Comparison of ENCODE assay signal across 14 cellular contexts in genomic region chr15:37094542-37095196, GRCh38. TPM values are rescaled to one million over a fixed set of nuclear protein-coding genes. Genes with fewer than 3 reads are reported as not detected.
A peak's percentile ranks its signal among the peaks of the same experiment; 100 is the strongest.
DNase-seq lines count a peak whose midpoint lies in the region; FAIRE-seq and TF ChIP-seq lines count a peak whose summit lies in the region.
"Had no signal": no experiment of that assay in that cellular context is flagged by ENCODE, and none has a peak within 500 bp of the region (broad histone marks: within the 10 kb centered on the region; RNA-seq: fewer than 3 reads in every experiment).

No MANE protein-coding gene starts in this region.

- no peak for TF ChIP-seq EP300 in H1 (IDR thresholded peaks at IDR 0.05; ENCODE audit: borderline replicate concordance in 1 of 2, low read depth in 2 of 2, low read length in 2 of 2)

- H2AFZ ChIP-seq in mammary epithelial cell (ENCODE audit: low read depth, low read length) = no peak overlapping the region
- H2AFZ ChIP-seq in H1 (ENCODE audit: low read length) = no peak overlapping the region

- no peak overlapping the region for H2BK5ac ChIP-seq in H1 (ENCODE audit: low read depth, low read length)

- H2AK5ac ChIP-seq in H1 (ENCODE audit: low read depth, low read length) = no peak overlapping the region

- 100% methylated on average over 6 of the region's 11 CpGs for WGBS in mammary epithelial cell (ENCODE audit: low coverage, missing lambda C conversion rate)
- 2% methylated on average over 10 of the region's 11 CpGs; no CpG with 5 or more reads in 1 of the 2 experiments for WGBS in H1 (ENCODE audit: extremely low coverage in 1 of 2, insufficient coverage in 1 of 2, insufficient read length in 1 of 2, insufficient replicate concordance in 2 of 2, low coverage in 1 of 2, low lambda C conversion rate in 2 of 2, missing lambda C conversion rate in 1 of 2), 2 experiments
- 34% methylated on average over 11 of the region's 11 CpGs for WGBS in urinary bladder

- DNase-seq in breast epithelium (ENCODE audit: low spot score in 2 of 2) (no peak), mammary epithelial cell (no peak), H1 (ENCODE audit: low read depth in 1 of 2, low spot score in 2 of 2) (no peak), mesothelial cell of epicardium (ENCODE audit: low spot score in 2 of 2, unreplicated experiment in 2 of 2) (no peak), DMS53 treated with DMSO at 0.1 percent for 48 hours (lab: John Stamatoyannopoulos, UW; ENCODE audit: unreplicated experiment) (no peak), A673 (ENCODE audit: low spot score) (no peak), HEK293T (ENCODE audit: extremely low spot score) (no peak)
- DNase-seq: cerebellar nuclear complex; GDM1; immature natural killer cell; NCI-H446; stimulated activated naive CD8-positive, alpha-beta T cell treated with anti-CD3 and anti-CD28 coated beads, Interleukin-15, amount 100 ng/mL, for 72 hours had no signal

- 0 out of 2 replicates have a peak overlapping the region, but pooled peaks have one; percentile 28 for H2BK20ac ChIP-seq in H1 (ENCODE audit: low read length)

- H4K20me1 ChIP-seq in mammary epithelial cell (ENCODE audit: insufficient read depth, low read length) = no peaks in the 10 kb centered on the region
- H4K20me1 ChIP-seq in H1 (replicated peaks in 1 of 2; ENCODE audit: control insufficient read depth in 1 of 2, insufficient read depth in 2 of 2, low read length in 2 of 2) = peaks cover 0 to 2% of the 10 kb centered on the region in 2 experiments

- no peak overlapping the region for H2BK120ac ChIP-seq in H1 (replicated peaks; ENCODE audit: low read depth, low read length)

- H3K18ac ChIP-seq in H1 (ENCODE audit: extremely low read depth, low read length) = peak overlapping the region; percentile 19; the same call in 1 of the 2 replicates

- H3K23ac ChIP-seq in H1 (ENCODE audit: insufficient read length) = no peak overlapping the region

- no peak overlapping the region for H3K56ac ChIP-seq in H1 (replicated peaks; ENCODE audit: insufficient read length, low read depth, low read length)

- H4K91ac ChIP-seq in H1 (replicated peaks; ENCODE audit: insufficient read length, low read length) = no peak overlapping the region

- no peaks in the 10 kb centered on the region for H3K9me3 ChIP-seq in breast epithelium
- no peaks in the 10 kb centered on the region for H3K9me3 ChIP-seq in mammary epithelial cell (replicated peaks; ENCODE audit: insufficient read depth, low read length)
- H3K9me3 ChIP-seq in H1 (ENCODE audit: insufficient read depth in 2 of 2, low read depth in 1 of 2, low read length in 1 of 2) = no peaks in the 10 kb centered on the region
- H3K9me3 ChIP-seq in A673 (ENCODE audit: low read depth, low read length, poor library complexity, severe bottlenecking) = no peaks in the 10 kb centered on the region

- H2BK12ac ChIP-seq in H1 (ENCODE audit: low read depth, low read length) = no peak overlapping the region

- H3K79me2 ChIP-seq in mammary epithelial cell (ENCODE audit: insufficient read depth, low read length) = peaks cover 13% of the 10 kb centered on the region
- no peaks in the 10 kb centered on the region for H3K79me2 ChIP-seq in H1 (ENCODE audit: control insufficient read depth in 1 of 2, insufficient read depth in 2 of 2, low read length in 2 of 2)

- CTCF ChIA-PET in mammary epithelial cell (lab: Charles Lee; ENCODE audit: low non-redundant PET) = interaction anchor here (0.6 kb wide), 2 partner anchors 78 to 451 kb away, joined by 6 to 20 read pairs; no protein-coding TSS in a partner anchor
- CTCF ChIA-PET in H1 (lab: Charles Lee; ENCODE audit: partially characterized antibody) = interaction anchor here (0.9 to 3.8 kb wide), 6 partner anchors 8 to 217 kb away, joined by 3 to 16 read pairs (median 6); no protein-coding TSS in a partner anchor
- CTCF ChIA-PET in A673 (lab: Charles Lee) = interaction anchor here (0.6 kb wide), 1 partner anchor 16 kb away, joined by 11 read pairs; no protein-coding TSS in a partner anchor
- CTCF ChIA-PET in HEK293T (lab: Yijun Ruan, JAX) = interaction anchor here (0.8 kb wide), 1 partner anchor 10 kb away, joined by 3 read pairs; no protein-coding TSS in a partner anchor

- H3K27ac Mint-ChIP-seq in mesothelial cell of epicardium = peak overlapping the region; percentile 100
- H3K27ac Mint-ChIP-seq: stimulated activated naive CD8-positive, alpha-beta T cell treated with anti-CD3 and anti-CD28 coated beads, Interleukin-15, amount 100 ng/mL, for 72 hours had no signal

- H3K4me3 Mint-ChIP-seq in mesothelial cell of epicardium = peak overlapping the region; percentile 98
- H3K4me3 Mint-ChIP-seq: stimulated activated naive CD8-positive, alpha-beta T cell treated with anti-CD3 and anti-CD28 coated beads, Interleukin-15, amount 100 ng/mL, for 72 hours had no signal

- H3K4me1 Mint-ChIP-seq in mesothelial cell of epicardium = peaks cover 49% of the 10 kb centered on the region

- H3K27ac ChIP-seq in breast epithelium (peak overlapping the region; percentile 91 to 95), mammary epithelial cell (ENCODE audit: insufficient read depth, low read depth, low read length) (no peak overlapping the region), H1 (ENCODE audit: low read depth, low read length) (no peak overlapping the region), urinary bladder (ENCODE audit: low read depth) (no peak overlapping the region), A673 (ENCODE audit: low read depth, low read length, poor library complexity, severe bottlenecking) (no peak overlapping the region)
- H3K27ac ChIP-seq: KMS-11 had no signal

- peak overlapping the region; percentile 0 for H4K5ac ChIP-seq in H1 (ENCODE audit: insufficient read length, low read depth, low read length)

- H3K4ac ChIP-seq in H1 (replicated peaks; ENCODE audit: insufficient read length, low read depth, low read length) = no peak overlapping the region

- POLR2A ChIA-PET in H1 (lab: Charles Lee; ENCODE audit: partially characterized antibody) = interaction anchor here (0.6 to 2.7 kb wide), 10 partner anchors 10 to 515 kb away, joined by 3 to 12 read pairs (median 5); partner anchors contain the start of gene CDIN1
- POLR2A ChIA-PET in A673 (lab: Charles Lee; ENCODE audit: low non-redundant PET) = no interaction called here
- POLR2A ChIA-PET in HEK293T (lab: Yijun Ruan, JAX) = interaction anchor here (1.1 kb wide), 1 partner anchor 15 kb away, joined by 3 read pairs; no protein-coding TSS in a partner anchor

- no peak for TF ChIP-seq RAD21 in H1 (IDR thresholded peaks at IDR 0.05 in 1 of 2, conservative IDR thresholded peaks at IDR 0.05 in 1 of 2; ENCODE audit: low read depth in 2 of 2, low read length in 2 of 2)

- TF ChIP-seq POLR2A in breast epithelium (IDR thresholded peaks at IDR 0.05) = no peak
- TF ChIP-seq POLR2A in H1 (IDR thresholded peaks at IDR 0.05; ENCODE audit: control extremely low read depth in 1 of 2, low read depth in 2 of 2, low read length in 2 of 2) = no peak

- H3K27me3 ChIP-seq in breast epithelium (no peaks in the 10 kb centered on the region), mammary epithelial cell (ENCODE audit: insufficient read depth, low read length) (no peaks in the 10 kb centered on the region), H1 (replicated peaks in 1 of 4; ENCODE audit: control insufficient read depth in 3 of 4, extremely low read depth in 1 of 4, insufficient read depth in 3 of 4, low read length in 3 of 4) (peaks cover 32 to 71% (median 60%) of the 10 kb centered on the region in 4 experiments), A673 (replicated peaks; ENCODE audit: insufficient read depth, low read depth, low read length, poor library complexity) (no peaks in the 10 kb centered on the region)

- peaks cover 55% of the 10 kb centered on the region for H3K36me3 Mint-ChIP-seq in mesothelial cell of epicardium
- H3K36me3 Mint-ChIP-seq: immature natural killer cell had no signal

- FAIRE-seq in H1 (lab: Jason Lieb, UNC) = no peak

- peaks cover 20% of the 10 kb centered on the region for H3K23me2 ChIP-seq in H1 (ENCODE audit: low read depth, low read length)

- intact Hi-C loops in breast epithelium (cut with DNase I; ENCODE audit: low total_unique reads) = no loop called here
- intact Hi-C loops in mammary epithelial cell (cut with micrococcal nuclease) = loop anchor here (10.0 kb wide), 1 partner anchor 110 kb away; no protein-coding TSS in a partner anchor
- intact Hi-C loops in A673 (cut with micrococcal nuclease; ENCODE audit: unreplicated experiment) = no loop called here

- H3K9ac ChIP-seq in mammary epithelial cell (ENCODE audit: insufficient read depth, low read length) = no peak overlapping the region
- H3K9ac ChIP-seq in H1 (replicated peaks in 1 of 4; ENCODE audit: extremely low read depth in 1 of 4, low read depth in 3 of 4, low read length in 3 of 4) = no peak overlapping the region
- H3K9ac ChIP-seq: KMS-11 had no signal

- no peaks in the 10 kb centered on the region for H3K4me1 ChIP-seq in breast epithelium
- H3K4me1 ChIP-seq in mammary epithelial cell (ENCODE audit: insufficient read depth, low read length) = peaks cover 6% of the 10 kb centered on the region
- H3K4me1 ChIP-seq in H1 (replicated peaks in 1 of 4; ENCODE audit: control insufficient read depth in 3 of 4, insufficient read depth in 4 of 4, low read length in 3 of 4) = peaks cover 16 to 45% (median 30%) of the 10 kb centered on the region in 4 experiments
- no peaks in the 10 kb centered on the region for H3K4me1 ChIP-seq in urinary bladder (ENCODE audit: insufficient read depth)
- no peaks in the 10 kb centered on the region for H3K4me1 ChIP-seq in A673 (ENCODE audit: insufficient read depth, low read length, poor library complexity, severe bottlenecking)

- no peaks in the 10 kb centered on the region for H3K27me3 Mint-ChIP-seq in mesothelial cell of epicardium (ENCODE audit: low read depth)

- BruUV-seq in mammary epithelial cell (replicated peaks; lab: Mats Ljungman, UMichigan) (no TSS peak), A673 (replicated peaks; lab: Mats Ljungman, UMichigan) (no TSS peak)

- in situ Hi-C loops in mammary epithelial cell (cut with MboI; ENCODE audit: low sequenced_read_pairs in 2 of 2) = no loop called here

- no peak overlapping the region for H3K4me2 ChIP-seq in mammary epithelial cell (ENCODE audit: insufficient read depth, low read depth, low read length)
- H3K4me2 ChIP-seq in H1 (ENCODE audit: insufficient read depth in 1 of 2, low read depth in 2 of 2, low read length in 2 of 2) = peak overlapping the region; percentile 81 to 92
- H3K4me2 ChIP-seq: KMS-11 had no signal

- H3K4me3 ChIP-seq in breast epithelium (peak overlapping the region; percentile 69 to 76 (median 72)), mammary epithelial cell (replicated peaks in 1 of 3; ENCODE audit: insufficient read depth in 1 of 3, low read depth in 2 of 3, low read length in 3 of 3) (no peak overlapping the region), H1 (ENCODE audit: extremely low read depth in 1 of 4, insufficient read depth in 2 of 4, low read depth in 3 of 4, low read length in 4 of 4) (peak overlapping the region in 3 of 4 experiments; percentile 0 to 79 (median 16); a peak in 4 of 8 replicates), urinary bladder (ENCODE audit: low read depth, low read length) (peak overlapping the region; percentile 6), A673 (ENCODE audit: low read depth, low read length, poor library complexity, severe bottlenecking) (no peak overlapping the region)

- no peak for TF ChIP-seq CTCF in breast epithelium (IDR thresholded peaks at IDR 0.05)
- TF ChIP-seq CTCF in mammary epithelial cell (conservative IDR thresholded peaks at IDR 0.05 in 1 of 2, IDR thresholded peaks at IDR 0.05 in 1 of 2; ENCODE audit: extremely low read depth in 1 of 2, insufficient read depth in 1 of 2, low read depth in 1 of 2, low read length in 2 of 2) = no peak
- no peak for TF ChIP-seq CTCF in H1 (IDR thresholded peaks at IDR 0.05; ENCODE audit: control extremely low read depth in 1 of 3, insufficient read depth in 1 of 3, low read depth in 1 of 3, low read length in 3 of 3)
- TF ChIP-seq CTCF in mesothelial cell of epicardium (IDR thresholded peaks at IDR 0.05; ENCODE audit: unreplicated experiment) = no peak
- no peak for TF ChIP-seq CTCF in A673 (conservative IDR thresholded peaks at IDR 0.05; ENCODE audit: low read depth, low read length)

- H2BK15ac ChIP-seq in H1 (ENCODE audit: low read length) = no peak overlapping the region

- dilution Hi-C loops in mammary epithelial cell (cut with HindIII; ENCODE audit: low sequenced_read_pairs) = no loop called here

- no peaks in the 10 kb centered on the region for H3K79me1 ChIP-seq in H1 (ENCODE audit: low read depth, low read length)

- H4K8ac ChIP-seq in H1 (ENCODE audit: extremely low read depth, insufficient read depth, low read length) = no peak overlapping the region

- no peak overlapping the region for H3K14ac ChIP-seq in H1 (ENCODE audit: insufficient read length)

- H3K9me3 Mint-ChIP-seq in mesothelial cell of epicardium = no peaks in the 10 kb centered on the region
- H3K9me3 Mint-ChIP-seq: stimulated activated naive CD8-positive, alpha-beta T cell treated with anti-CD3 and anti-CD28 coated beads, Interleukin-15, amount 100 ng/mL, for 72 hours had no signal

- no peaks in the 10 kb centered on the region for H3K36me3 ChIP-seq in breast epithelium
- H3K36me3 ChIP-seq in mammary epithelial cell (ENCODE audit: insufficient read depth, low read length) = no peaks in the 10 kb centered on the region
- H3K36me3 ChIP-seq in H1 (ENCODE audit: control insufficient read depth in 2 of 4, insufficient read depth in 4 of 4, low read length in 3 of 4) = no peaks in the 10 kb centered on the region
- H3K36me3 ChIP-seq in urinary bladder (ENCODE audit: insufficient read depth) = no peaks in the 10 kb centered on the region
- H3K36me3 ChIP-seq in A673 (ENCODE audit: insufficient read depth, low read length, poor library complexity, severe bottlenecking) = no peaks in the 10 kb centered on the region

RNA-seq across cellular contexts. Expression of gene MEIS2, which starts 5.7 kb away (rescaled TPM):
- 10 to 100 TPM; 18.2 to 55.8 (median 28.5) TPM for total RNA-seq in breast epithelium
- 1 to 10 TPM; 6.7 to 8.4 TPM for total RNA-seq in mammary epithelial cell
- 8.4 TPM for polyA plus RNA-seq in mammary epithelial cell
- 1.3 TPM for polyA minus RNA-seq in mammary epithelial cell
- total RNA-seq in H1 (2021; fragmentation: NEBNext Ultra II Directional; extraction: Animal tissue kit (Norgen Biotek cat#: 25700)) = 0.22 and 0.65 TPM in 2 replicates
- 1.2 and 1.3 TPM in 2 replicates for polyA plus RNA-seq in H1 (2011; rRNA removed)
- 0.41 TPM for polyA plus RNA-seq in H1 (2011; cell fraction: cytosol; rRNA removed)
- polyA plus RNA-seq in H1 (2011; cell fraction: nucleus; rRNA removed) = 2.1 TPM
- polyA plus RNA-seq in H1 (2012, experiment 1 of 2) = 0.25 to 1.9 TPM (median 0.37 TPM) in 4 replicates
- polyA plus RNA-seq in H1 (2012, experiment 2 of 2) = 0.08 TPM
- polyA plus RNA-seq in H1 (2013, experiment 1 of 2) = 0.16 TPM
- 0.24 TPM for polyA plus RNA-seq in H1 (2013, experiment 2 of 2)
- 0.88 and 2.0 TPM in 2 replicates for polyA minus RNA-seq in H1 (2011; rRNA and poly(A)+ RNA removed)
- not detected for polyA minus RNA-seq in H1 (2011; cell fraction: cytosol; rRNA and poly(A)+ RNA removed)
- polyA minus RNA-seq in H1 (2011; cell fraction: nucleus; rRNA and poly(A)+ RNA removed) = 4.5 TPM
- 377 to 397 TPM (median 379 TPM) in 3 replicates for total RNA-seq in mesothelial cell of epicardium
- 163 TPM for total RNA-seq in urinary bladder
- 79.8 TPM for polyA plus RNA-seq in urinary bladder
- total RNA-seq in A673 (2021) = 9.3 and 11.7 TPM in 2 replicates
- polyA plus RNA-seq: immature natural killer cell had no signal

Comparison
In these comparisons a context has a peak if more than half of its experiments do, and no peak if none do; other contexts are left out.
1. H3K27ac ChIP-seq: peak in breast epithelium (2 of 2); none in mammary epithelial cell (single experiment), H1 (single experiment), urinary bladder (single experiment) and A673 (single experiment).
2. H3K4me3 ChIP-seq: peak in breast epithelium (3 of 3), H1 (3 of 4) and urinary bladder (single experiment); none in mammary epithelial cell (0 of 3) and A673 (single experiment).